In the genomic region with DNA sequence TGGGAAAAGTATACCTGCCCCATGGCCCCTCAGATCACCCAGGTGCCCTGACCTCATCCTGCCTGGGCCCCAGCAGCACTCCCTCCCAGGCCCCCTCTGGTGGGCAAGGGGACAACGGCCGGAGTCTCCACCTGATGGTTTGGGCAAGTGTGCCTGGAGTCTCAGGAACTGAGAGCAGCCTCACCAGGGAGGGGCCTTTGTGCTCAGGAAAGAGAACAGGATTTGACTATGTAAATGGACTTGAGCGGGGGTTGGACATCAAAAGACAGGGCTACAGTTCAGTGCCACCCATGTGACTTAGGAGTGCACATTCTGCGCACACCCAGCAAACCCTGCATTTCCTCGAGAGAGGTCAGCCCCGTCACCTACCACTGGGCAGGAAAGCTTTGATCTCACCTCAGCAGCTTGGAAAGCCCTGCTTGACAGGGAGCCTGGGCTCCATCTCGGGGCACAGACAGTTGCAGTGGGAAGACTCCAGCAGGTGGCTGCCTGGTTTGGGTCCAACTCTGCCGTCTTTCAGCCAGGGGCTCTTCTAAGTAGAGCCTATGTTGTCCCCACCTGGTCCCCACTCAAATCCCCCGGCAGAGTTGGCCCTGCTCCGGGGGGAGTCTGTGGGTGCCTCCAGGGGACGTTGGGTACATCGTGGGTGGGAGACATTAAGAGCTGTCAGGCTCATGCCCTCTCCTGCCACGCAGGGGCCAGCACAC, we compare ENCODE assay signal across 1 cellular context.
TF ChIP-seq lines count a peak whose summit lies in the region.

No MANE protein-coding gene starts in this region.

TF ChIP-seq in HepG2, 621 proteins besides CTCF, POLR2A, EP300 and RAD21 (continued from another document and continues in another):
- TF ChIP-seq, protein P1, sequence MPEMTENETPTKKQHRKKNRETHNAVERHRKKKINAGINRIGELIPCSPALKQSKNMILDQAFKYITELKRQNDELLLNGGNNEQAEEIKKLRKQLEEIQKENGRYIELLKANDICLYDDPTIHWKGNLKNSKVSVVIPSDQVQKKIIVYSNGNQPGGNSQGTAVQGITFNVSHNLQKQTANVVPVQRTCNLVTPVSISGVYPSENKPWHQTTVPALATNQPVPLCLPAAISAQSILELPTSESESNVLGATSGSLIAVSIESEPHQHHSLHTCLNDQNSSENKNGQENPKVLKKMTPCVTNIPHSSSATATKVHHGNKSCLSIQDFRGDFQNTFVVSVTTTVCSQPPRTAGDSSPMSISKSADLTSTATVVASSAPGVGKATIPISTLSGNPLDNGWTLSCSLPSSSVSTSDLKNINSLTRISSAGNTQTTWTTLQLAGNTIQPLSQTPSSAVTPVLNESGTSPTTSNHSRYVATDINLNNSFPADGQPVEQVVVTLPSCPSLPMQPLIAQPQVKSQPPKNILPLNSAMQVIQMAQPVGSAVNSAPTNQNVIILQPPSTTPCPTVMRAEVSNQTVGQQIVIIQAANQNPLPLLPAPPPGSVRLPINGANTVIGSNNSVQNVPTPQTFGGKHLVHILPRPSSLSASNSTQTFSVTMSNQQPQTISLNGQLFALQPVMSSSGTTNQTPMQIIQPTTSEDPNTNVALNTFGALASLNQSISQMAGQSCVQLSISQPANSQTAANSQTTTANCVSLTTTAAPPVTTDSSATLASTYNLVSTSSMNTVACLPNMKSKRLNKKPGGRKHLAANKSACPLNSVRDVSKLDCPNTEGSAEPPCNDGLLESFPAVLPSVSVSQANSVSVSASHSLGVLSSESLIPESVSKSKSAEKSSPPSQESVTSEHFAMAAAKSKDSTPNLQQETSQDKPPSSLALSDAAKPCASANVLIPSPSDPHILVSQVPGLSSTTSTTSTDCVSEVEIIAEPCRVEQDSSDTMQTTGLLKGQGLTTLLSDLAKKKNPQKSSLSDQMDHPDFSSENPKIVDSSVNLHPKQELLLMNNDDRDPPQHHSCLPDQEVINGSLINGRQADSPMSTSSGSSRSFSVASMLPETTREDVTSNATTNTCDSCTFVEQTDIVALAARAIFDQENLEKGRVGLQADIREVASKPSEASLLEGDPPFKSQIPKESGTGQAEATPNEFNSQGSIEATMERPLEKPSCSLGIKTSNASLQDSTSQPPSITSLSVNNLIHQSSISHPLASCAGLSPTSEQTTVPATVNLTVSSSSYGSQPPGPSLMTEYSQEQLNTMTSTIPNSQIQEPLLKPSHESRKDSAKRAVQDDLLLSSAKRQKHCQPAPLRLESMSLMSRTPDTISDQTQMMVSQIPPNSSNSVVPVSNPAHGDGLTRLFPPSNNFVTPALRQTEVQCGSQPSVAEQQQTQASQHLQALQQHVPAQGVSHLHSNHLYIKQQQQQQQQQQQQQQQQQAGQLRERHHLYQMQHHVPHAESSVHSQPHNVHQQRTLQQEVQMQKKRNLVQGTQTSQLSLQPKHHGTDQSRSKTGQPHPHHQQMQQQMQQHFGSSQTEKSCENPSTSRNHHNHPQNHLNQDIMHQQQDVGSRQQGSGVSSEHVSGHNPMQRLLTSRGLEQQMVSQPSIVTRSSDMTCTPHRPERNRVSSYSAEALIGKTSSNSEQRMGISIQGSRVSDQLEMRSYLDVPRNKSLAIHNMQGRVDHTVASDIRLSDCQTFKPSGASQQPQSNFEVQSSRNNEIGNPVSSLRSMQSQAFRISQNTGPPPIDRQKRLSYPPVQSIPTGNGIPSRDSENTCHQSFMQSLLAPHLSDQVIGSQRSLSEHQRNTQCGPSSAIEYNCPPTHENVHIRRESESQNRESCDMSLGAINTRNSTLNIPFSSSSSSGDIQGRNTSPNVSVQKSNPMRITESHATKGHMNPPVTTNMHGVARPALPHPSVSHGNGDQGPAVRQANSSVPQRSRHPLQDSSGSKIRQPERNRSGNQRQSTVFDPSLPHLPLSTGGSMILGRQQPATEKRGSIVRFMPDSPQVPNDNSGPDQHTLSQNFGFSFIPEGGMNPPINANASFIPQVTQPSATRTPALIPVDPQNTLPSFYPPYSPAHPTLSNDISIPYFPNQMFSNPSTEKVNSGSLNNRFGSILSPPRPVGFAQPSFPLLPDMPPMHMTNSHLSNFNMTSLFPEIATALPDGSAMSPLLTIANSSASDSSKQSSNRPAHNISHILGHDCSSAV (CRISPR knock-in tag; IDR thresholded peaks at IDR 0.05; ENCODE audit: borderline replicate concordance) = 0 out of 2 replicates have a peak, but pooled peaks have one; percentile 78
- TF ChIP-seq NFRKB (IDR thresholded peaks at IDR 0.05) (no peak), HNRNPK (IDR thresholded peaks at IDR 0.05; ENCODE audit: low read depth, low read length, poor library complexity, severe bottlenecking) (no peak), RELA (CRISPR knock-in tag; IDR thresholded peaks at IDR 0.05) (no peak), ZNF224 (CRISPR knock-in tag; IDR thresholded peaks at IDR 0.05) (peak; percentile 75; the same call in 1 of the 2 replicates), SETDB1 (CRISPR knock-in tag; IDR thresholded peaks at IDR 0.05; ENCODE audit: borderline replicate concordance) (no peak), FOXK2 (IDR thresholded peaks at IDR 0.05) (no peak), KLF12 (CRISPR knock-in tag; IDR thresholded peaks at IDR 0.05; ENCODE audit: borderline replicate concordance) (no peak), PAWR (CRISPR knock-in tag; IDR thresholded peaks at IDR 0.05; ENCODE audit: borderline replicate concordance) (no peak), HNRNPUL1 (IDR thresholded peaks at IDR 0.05; ENCODE audit: low read depth, low read length) (no peak), ZNF703 (CRISPR knock-in tag; IDR thresholded peaks at IDR 0.05; ENCODE audit: borderline replicate concordance) (no peak; the same call in 1 of the 2 replicates), ZNF251 (CRISPR knock-in tag; IDR thresholded peaks at IDR 0.05) (no peak), HOXA3 (CRISPR knock-in tag; IDR thresholded peaks at IDR 0.05) (peak; percentile 78), ZSCAN29 (CRISPR knock-in tag; conservative IDR thresholded peaks at IDR 0.05) (no peak; the same call in 1 of the 2 replicates), ZFP1 (CRISPR knock-in tag; IDR thresholded peaks at IDR 0.05) (peak; percentile 57; the same call in 1 of the 2 replicates)
- TF ChIP-seq, protein P2, sequence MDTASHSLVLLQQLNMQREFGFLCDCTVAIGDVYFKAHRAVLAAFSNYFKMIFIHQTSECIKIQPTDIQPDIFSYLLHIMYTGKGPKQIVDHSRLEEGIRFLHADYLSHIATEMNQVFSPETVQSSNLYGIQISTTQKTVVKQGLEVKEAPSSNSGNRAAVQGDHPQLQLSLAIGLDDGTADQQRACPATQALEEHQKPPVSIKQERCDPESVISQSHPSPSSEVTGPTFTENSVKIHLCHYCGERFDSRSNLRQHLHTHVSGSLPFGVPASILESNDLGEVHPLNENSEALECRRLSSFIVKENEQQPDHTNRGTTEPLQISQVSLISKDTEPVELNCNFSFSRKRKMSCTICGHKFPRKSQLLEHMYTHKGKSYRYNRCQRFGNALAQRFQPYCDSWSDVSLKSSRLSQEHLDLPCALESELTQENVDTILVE (CRISPR knock-in tag; IDR thresholded peaks at IDR 0.05) = 0 out of 2 replicates have a peak, but pooled peaks have one; percentile 31
- TF ChIP-seq, protein P3, sequence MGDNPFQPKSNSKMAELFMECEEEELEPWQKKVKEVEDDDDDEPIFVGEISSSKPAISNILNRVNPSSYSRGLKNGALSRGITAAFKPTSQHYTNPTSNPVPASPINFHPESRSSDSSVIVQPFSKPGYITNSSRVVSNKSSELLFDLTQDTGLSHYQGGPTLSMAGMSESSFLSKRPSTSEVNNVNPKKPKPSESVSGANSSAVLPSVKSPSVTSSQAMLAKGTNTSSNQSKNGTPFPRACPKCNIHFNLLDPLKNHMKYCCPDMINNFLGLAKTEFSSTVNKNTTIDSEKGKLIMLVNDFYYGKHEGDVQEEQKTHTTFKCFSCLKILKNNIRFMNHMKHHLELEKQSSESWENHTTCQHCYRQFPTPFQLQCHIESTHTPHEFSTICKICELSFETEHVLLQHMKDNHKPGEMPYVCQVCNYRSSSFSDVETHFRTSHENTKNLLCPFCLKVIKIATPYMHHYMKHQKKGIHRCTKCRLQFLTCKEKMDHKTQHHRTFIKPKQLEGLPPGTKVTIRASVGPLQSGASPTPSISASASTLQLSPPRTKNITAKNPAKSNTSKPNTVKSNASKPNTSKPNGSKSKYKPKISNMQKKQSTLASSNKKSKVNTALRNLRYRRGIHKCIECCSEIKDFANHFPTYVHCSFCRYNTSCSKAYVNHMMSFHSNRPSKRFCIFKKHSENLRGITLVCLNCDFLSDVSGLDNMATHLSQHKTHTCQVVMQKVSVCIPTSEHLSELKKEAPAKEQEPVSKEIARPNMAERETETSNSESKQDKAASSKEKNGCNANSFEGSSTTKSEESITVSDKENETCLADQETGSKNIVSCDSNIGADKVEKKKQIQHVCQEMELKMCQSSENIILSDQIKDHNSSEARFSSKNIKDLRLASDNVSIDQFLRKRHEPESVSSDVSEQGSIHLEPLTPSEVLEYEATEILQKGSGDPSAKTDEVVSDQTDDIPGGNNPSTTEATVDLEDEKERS (CRISPR knock-in tag; IDR thresholded peaks at IDR 0.05) = peak; percentile 85
- TF ChIP-seq, protein P4, sequence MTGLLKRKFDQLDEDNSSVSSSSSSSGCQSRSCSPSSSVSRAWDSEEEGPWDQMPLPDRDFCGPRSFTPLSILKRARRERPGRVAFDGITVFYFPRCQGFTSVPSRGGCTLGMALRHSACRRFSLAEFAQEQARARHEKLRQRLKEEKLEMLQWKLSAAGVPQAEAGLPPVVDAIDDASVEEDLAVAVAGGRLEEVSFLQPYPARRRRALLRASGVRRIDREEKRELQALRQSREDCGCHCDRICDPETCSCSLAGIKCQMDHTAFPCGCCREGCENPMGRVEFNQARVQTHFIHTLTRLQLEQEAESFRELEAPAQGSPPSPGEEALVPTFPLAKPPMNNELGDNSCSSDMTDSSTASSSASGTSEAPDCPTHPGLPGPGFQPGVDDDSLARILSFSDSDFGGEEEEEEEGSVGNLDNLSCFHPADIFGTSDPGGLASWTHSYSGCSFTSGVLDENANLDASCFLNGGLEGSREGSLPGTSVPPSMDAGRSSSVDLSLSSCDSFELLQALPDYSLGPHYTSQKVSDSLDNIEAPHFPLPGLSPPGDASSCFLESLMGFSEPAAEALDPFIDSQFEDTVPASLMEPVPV (CRISPR knock-in tag; IDR thresholded peaks at IDR 0.05) = peak; percentile 83
- TF ChIP-seq, protein P5, sequence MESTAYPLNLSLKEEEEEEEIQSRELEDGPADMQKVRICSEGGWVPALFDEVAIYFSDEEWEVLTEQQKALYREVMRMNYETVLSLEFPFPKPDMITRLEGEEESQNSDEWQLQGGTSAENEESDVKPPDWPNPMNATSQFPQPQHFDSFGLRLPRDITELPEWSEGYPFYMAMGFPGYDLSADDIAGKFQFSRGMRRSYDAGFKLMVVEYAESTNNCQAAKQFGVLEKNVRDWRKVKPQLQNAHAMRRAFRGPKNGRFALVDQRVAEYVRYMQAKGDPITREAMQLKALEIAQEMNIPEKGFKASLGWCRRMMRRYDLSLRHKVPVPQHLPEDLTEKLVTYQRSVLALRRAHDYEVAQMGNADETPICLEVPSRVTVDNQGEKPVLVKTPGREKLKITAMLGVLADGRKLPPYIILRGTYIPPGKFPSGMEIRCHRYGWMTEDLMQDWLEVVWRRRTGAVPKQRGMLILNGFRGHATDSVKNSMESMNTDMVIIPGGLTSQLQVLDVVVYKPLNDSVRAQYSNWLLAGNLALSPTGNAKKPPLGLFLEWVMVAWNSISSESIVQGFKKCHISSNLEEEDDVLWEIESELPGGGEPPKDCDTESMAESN (CRISPR knock-in tag; conservative IDR thresholded peaks at IDR 0.05) = peak; percentile 57
- TF ChIP-seq, protein P6, sequence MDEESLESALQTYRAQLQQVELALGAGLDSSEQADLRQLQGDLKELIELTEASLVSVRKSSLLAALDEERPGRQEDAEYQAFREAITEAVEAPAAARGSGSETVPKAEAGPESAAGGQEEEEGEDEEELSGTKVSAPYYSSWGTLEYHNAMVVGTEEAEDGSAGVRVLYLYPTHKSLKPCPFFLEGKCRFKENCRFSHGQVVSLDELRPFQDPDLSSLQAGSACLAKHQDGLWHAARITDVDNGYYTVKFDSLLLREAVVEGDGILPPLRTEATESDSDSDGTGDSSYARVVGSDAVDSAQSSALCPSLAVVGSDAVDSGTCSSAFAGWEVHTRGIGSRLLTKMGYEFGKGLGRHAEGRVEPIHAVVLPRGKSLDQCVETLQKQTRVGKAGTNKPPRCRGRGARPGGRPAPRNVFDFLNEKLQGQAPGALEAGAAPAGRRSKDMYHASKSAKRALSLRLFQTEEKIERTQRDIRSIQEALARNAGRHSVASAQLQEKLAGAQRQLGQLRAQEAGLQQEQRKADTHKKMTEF (CRISPR knock-in tag; IDR thresholded peaks at IDR 0.05) = peak; percentile 95
- TF ChIP-seq, protein P7, sequence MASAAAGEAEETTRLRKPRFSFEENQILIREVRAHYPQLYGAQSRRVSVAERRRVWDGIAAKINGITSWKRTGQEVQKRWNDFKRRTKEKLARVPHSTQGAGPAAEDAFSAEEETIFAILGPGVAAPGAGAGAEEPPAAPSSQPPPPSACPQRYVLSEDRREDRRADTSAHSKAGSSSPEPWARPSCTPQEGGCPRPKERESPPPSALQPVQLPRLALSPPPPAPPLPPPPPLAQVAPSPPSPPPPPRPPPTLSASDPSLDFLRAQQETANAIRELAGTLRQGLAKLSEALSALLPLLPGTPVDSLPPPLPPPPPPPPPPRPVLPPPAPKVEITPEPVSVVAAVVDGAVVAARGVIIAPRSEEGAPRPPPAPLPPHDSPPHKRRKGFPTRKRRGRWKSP (CRISPR knock-in tag; IDR thresholded peaks at IDR 0.05) = 0 out of 2 replicates have a peak, but pooled peaks have one; percentile 39
- TF ChIP-seq, protein P8, sequence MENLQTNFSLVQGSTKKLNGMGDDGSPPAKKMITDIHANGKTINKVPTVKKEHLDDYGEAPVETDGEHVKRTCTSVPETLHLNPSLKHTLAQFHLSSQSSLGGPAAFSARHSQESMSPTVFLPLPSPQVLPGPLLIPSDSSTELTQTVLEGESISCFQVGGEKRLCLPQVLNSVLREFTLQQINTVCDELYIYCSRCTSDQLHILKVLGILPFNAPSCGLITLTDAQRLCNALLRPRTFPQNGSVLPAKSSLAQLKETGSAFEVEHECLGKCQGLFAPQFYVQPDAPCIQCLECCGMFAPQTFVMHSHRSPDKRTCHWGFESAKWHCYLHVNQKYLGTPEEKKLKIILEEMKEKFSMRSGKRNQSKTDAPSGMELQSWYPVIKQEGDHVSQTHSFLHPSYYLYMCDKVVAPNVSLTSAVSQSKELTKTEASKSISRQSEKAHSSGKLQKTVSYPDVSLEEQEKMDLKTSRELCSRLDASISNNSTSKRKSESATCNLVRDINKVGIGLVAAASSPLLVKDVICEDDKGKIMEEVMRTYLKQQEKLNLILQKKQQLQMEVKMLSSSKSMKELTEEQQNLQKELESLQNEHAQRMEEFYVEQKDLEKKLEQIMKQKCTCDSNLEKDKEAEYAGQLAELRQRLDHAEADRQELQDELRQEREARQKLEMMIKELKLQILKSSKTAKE (CRISPR knock-in tag; IDR thresholded peaks at IDR 0.05; ENCODE audit: borderline replicate concordance) = peak; percentile 97
- TF ChIP-seq, protein P9, sequence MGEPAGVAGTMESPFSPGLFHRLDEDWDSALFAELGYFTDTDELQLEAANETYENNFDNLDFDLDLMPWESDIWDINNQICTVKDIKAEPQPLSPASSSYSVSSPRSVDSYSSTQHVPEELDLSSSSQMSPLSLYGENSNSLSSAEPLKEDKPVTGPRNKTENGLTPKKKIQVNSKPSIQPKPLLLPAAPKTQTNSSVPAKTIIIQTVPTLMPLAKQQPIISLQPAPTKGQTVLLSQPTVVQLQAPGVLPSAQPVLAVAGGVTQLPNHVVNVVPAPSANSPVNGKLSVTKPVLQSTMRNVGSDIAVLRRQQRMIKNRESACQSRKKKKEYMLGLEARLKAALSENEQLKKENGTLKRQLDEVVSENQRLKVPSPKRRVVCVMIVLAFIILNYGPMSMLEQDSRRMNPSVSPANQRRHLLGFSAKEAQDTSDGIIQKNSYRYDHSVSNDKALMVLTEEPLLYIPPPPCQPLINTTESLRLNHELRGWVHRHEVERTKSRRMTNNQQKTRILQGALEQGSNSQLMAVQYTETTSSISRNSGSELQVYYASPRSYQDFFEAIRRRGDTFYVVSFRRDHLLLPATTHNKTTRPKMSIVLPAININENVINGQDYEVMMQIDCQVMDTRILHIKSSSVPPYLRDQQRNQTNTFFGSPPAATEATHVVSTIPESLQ (CRISPR knock-in tag; conservative IDR thresholded peaks at IDR 0.05) = no peak
